19 cellular contexts compared by ENCODE assay signal in the genomic region with DNA sequence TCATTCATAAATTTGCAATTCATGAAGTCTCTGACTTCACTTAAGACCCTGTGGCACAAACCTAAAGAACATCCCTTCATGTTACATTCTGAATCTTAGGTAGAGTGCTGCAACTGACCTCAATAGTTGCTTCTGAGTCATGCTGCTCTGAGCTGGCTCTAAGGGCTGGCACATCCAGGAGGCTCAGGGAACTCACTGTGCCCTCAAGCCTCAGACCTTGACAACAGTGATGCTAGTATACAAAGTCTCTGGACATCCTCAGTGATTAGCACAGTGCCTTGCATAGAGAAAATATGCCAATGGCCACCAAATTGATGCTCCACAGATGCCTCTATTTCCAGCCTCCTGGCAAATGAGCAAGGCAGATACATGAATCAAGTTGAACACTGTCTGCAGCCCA.
"Had no signal": no experiment of that assay in that cellular context is flagged by ENCODE, and none has a peak within 500 bp of the region (broad histone marks: within the 10 kb centered on the region; RNA-seq: fewer than 3 reads in every experiment).

No MANE protein-coding gene starts in this region.

- H3K4me3 ChIP-seq: colonic mucosa, lower lobe of right lung, ovary, sigmoid colon, stomach, thyroid gland had no signal

- DNase-seq: colonic mucosa; dermis blood vessel endothelial cell; effector memory CD4-positive, alpha-beta T cell; erythroblast; immature natural killer cell; islet precursor cell; kidney glomerular epithelial cell; left ventricle myocardium superior; lower lobe of right lung; natural killer cell; occipital lobe; ovary; right cardiac atrium; sigmoid colon; stimulated activated CD4-positive, alpha-beta T cell treated with anti-CD3 and anti-CD28 coated beads, Interleukin-2, amount 100 ng/mL, for 48 hours; stimulated activated naive CD4-positive, alpha-beta T cell; stomach; thyroid gland; trophoblast cell had no signal
